ENCODE assay signal across 5 cellular contexts in the genomic region with DNA sequence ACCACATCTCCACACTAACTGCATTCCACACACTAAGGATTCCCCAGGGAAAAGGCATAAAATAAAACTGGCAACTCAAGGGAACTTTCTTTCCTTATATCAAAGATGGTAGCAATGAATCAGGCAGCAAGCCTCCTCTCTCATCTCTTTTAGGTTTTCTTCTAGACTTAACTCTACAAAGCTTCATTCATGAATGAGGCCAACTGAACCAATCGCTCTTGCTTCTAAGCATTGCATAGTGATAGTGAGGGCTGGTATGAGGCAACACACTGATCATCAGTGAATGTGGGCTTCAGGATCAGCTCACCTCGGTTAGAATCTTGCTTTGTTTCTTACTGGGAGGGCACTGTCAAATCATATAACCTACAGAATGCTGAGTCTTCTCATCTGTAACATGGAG.
"Had no signal": no experiment of that assay in that cellular context is flagged by ENCODE, and none has a peak within 500 bp of the region (broad histone marks: within the 10 kb centered on the region; RNA-seq: fewer than 3 reads in every experiment).

No MANE protein-coding gene starts in this region.

- DNase-seq: GM23248, H9, HCEC 1CT, KG1 had no signal

- H3K27ac ChIP-seq: GM23248, HL-60 had no signal

- H3K9ac ChIP-seq: GM23248 had no signal

- H2AFZ ChIP-seq: GM23248 had no signal

- H3K4me3 ChIP-seq: GM23248 had no signal
